In genomic region chr6:211856-212497, GRCh38 we compare ENCODE assay signal across 17 cellular contexts.
"Had no signal": no experiment of that assay in that cellular context is flagged by ENCODE, and none has a peak within 500 bp of the region (broad histone marks: within the 10 kb centered on the region; RNA-seq: fewer than 3 reads in every experiment).

No MANE protein-coding gene starts in this region.

- H3K4me3 Mint-ChIP-seq: endodermal cell; naive thymus-derived CD4-positive, alpha-beta T cell; nephron progenitor cell; stimulated activated naive B cell treated with anti-CD40 and anti-IgM and Interleukin-4, amounts not matched to agents 10 μg/mL and 1 μg/mL and 100 μg/mL, for 72 hours; stimulated activated naive CD8-positive, alpha-beta T cell treated with anti-CD3 and anti-CD28 coated beads, Interleukin-15, amount 100 ng/mL, for 72 hours had no signal

- H3K27ac ChIP-seq: colonic mucosa, foreskin keratinocyte, hepatocyte, neutrophil, spleen, testis, tibial nerve had no signal

- H3K4me1 ChIP-seq: colonic mucosa, testis, tibial nerve had no signal

- H3K9me3 ChIP-seq: colonic mucosa, testis had no signal

- H2AFZ ChIP-seq: hepatocyte had no signal

- H3K27ac Mint-ChIP-seq: endodermal cell; naive thymus-derived CD4-positive, alpha-beta T cell; nephron progenitor cell; stimulated activated naive B cell treated with anti-CD40 and anti-IgM and Interleukin-4, amounts not matched to agents 10 μg/mL and 1 μg/mL and 100 μg/mL, for 72 hours; stimulated activated naive CD8-positive, alpha-beta T cell treated with anti-CD3 and anti-CD28 coated beads, Interleukin-15, amount 100 ng/mL, for 72 hours had no signal

- H3K36me3 ChIP-seq: colonic mucosa, neutrophil, spleen, tibial nerve had no signal

- H3K79me2 ChIP-seq: hepatocyte had no signal

- DNase-seq: colonic mucosa; effector CD4-positive, alpha-beta T cell; endodermal cell; erythroblast; foreskin keratinocyte; naive thymus-derived CD4-positive, alpha-beta T cell; nephron progenitor cell; spleen; stimulated activated CD4-positive, alpha-beta T cell treated with anti-CD3 and anti-CD28 coated beads, Interleukin-2, amount 100 ng/mL, for 24 hours; stimulated activated CD4-positive, alpha-beta T cell treated with anti-CD3 and anti-CD28 coated beads, Interleukin-4, amount 100 ng/mL, for 4 hours; stimulated activated naive B cell treated with anti-CD40 and anti-IgM and Interleukin-4, amounts not matched to agents 10 μg/mL and 1 μg/mL and 100 μg/mL, for 72 hours; stimulated activated naive CD8-positive, alpha-beta T cell treated with anti-CD3 and anti-CD28 coated beads, Interleukin-15, amount 100 ng/mL, for 72 hours; testis had no signal

- ATAC-seq: foreskin keratinocyte; naive thymus-derived CD4-positive, alpha-beta T cell; sciatic nerve; stimulated activated naive B cell treated with anti-CD40 and anti-IgM and Interleukin-4, amounts not matched to agents 10 μg/mL and 1 μg/mL and 100 μg/mL, for 72 hours; stimulated activated naive CD8-positive, alpha-beta T cell treated with anti-CD3 and anti-CD28 coated beads, Interleukin-15, amount 100 ng/mL, for 72 hours had no signal

- H3K4me1 Mint-ChIP-seq: endodermal cell had no signal

- H3K27me3 ChIP-seq: colonic mucosa, testis had no signal

- H3K4me2 ChIP-seq: hepatocyte had no signal

- H3K4me3 ChIP-seq: colonic mucosa, hepatocyte, spleen, testis, tibial nerve had no signal
